Comparison of ENCODE assay signal across 30 cellular contexts in genomic region chr17:54974758-54975157, GRCh38.
"Had no signal": no experiment of that assay in that cellular context is flagged by ENCODE, and none has a peak within 500 bp of the region (broad histone marks: within the 10 kb centered on the region; RNA-seq: fewer than 3 reads in every experiment).

No MANE protein-coding gene starts in this region.

- H3K4me3 ChIP-seq: coronary artery, dorsolateral prefrontal cortex, esophagus muscularis mucosa, gastrocnemius medialis, heart right ventricle had no signal

- H3K36me3 ChIP-seq: brain microvascular endothelial cell, esophagus muscularis mucosa, gastrocnemius medialis, heart right ventricle, WERI-Rb-1 had no signal

- H3K27me3 ChIP-seq: brain microvascular endothelial cell, dorsolateral prefrontal cortex, esophagus muscularis mucosa, foreskin keratinocyte, gastrocnemius medialis, heart right ventricle had no signal

- H3K4me1 ChIP-seq: foreskin keratinocyte had no signal

- H3K27ac ChIP-seq: brain microvascular endothelial cell, coronary artery, dorsolateral prefrontal cortex, esophagus muscularis mucosa, foreskin keratinocyte, gastrocnemius medialis, heart right ventricle, WERI-Rb-1 had no signal

- FAIRE-seq: astrocyte, bronchial epithelial cell had no signal

- H3K9me3 ChIP-seq: esophagus muscularis mucosa, gastrocnemius medialis had no signal

- DNase-seq: activated B cell treated with CpG ODN at 0.5 μM for 24 hours; activated CD4-positive, alpha-beta T cell treated with anti-CD3 and anti-CD28 coated beads for 48 hours; activated CD4-positive, alpha-beta T cell treated with anti-CD3 and anti-CD28 coated beads, Interleukin-2, amount 50 U/mL, for 1 hour; activated CD4-positive, alpha-beta T cell treated with anti-CD3 and anti-CD28 coated beads, Interleukin-2, amount 50 U/mL, for 48 hours; activated CD8-positive, alpha-beta memory T cell treated with anti-CD3 and anti-CD28 coated beads for 24 hours; activated CD8-positive, alpha-beta T cell treated with anti-CD3 and anti-CD28 coated beads for 36 hours; activated effector memory CD4-positive, alpha-beta T cell treated with Interleukin-2 at 50 U/mL for 16 hours; activated gamma-delta T cell treated with Interleukin-2 at 50 U/mL for 16 hours; activated naive CD4-positive, alpha-beta T cell treated with anti-CD3 and anti-CD28 coated beads, Interleukin-2, amount 50 U/mL, for 16 hours; activated naive CD4-positive, alpha-beta T cell treated with Interleukin-2 at 50 U/mL for 16 hours; activated T-cell treated with anti-CD3 and anti-CD28 coated beads, Interleukin-2, amount 50 U/mL, for 4 hours; amniotic stem cell; anterior cingulate cortex; brain microvascular endothelial cell; dorsolateral prefrontal cortex; effector memory CD4-positive, alpha-beta T cell; endodermal cell; foreskin keratinocyte; gastrocnemius medialis; glutamatergic neuron; heart right ventricle; T-helper 17 cell; T1000; WERI-Rb-1 had no signal

- ATAC-seq: activated CD4-positive, CD25-positive, alpha-beta regulatory T cell treated with anti-CD3 and anti-CD28 coated beads, Interleukin-2, amount 50 U/mL, for 24 hours; activated CD8-positive, alpha-beta T cell treated with anti-CD3 and anti-CD28 coated beads for 36 hours; activated T-cell treated with anti-CD3 and anti-CD28 coated beads, Interleukin-2, amount 50 U/mL, for 4 hours; activated T-helper 17 cell treated with anti-CD3 and anti-CD28 coated beads, Interleukin-2, amount 50 U/mL, for 72 hours; foreskin keratinocyte; gastrocnemius medialis; heart right ventricle; T-helper 17 cell had no signal
